In the genomic region with DNA sequence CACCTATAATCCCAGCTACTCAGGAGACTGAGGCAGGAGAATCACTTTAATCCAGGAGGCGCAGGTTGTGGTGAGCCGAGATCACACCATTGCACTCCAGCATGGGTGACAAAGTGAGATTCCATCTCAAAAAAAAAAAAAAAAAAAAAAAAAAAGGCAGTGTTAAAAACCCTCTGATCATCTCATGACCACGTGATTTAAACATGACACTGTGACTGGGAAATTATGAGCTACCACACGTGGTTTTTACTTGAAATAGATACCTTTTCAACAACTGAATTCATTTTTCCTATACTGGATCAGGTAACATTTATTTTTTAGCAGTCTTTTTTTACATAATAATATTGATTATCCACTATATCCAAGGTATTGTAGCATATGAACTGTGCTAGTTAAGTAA, we compare ENCODE assay signal across 32 cellular contexts.
"Had no signal": no experiment of that assay in that cellular context is flagged by ENCODE, and none has a peak within 500 bp of the region (broad histone marks: within the 10 kb centered on the region; RNA-seq: fewer than 3 reads in every experiment).

No MANE protein-coding gene starts in this region.

- H3K36me3 ChIP-seq: brain microvascular endothelial cell had no signal

- H3K4me3 ChIP-seq: coronary artery, dorsolateral prefrontal cortex had no signal

- H3K27me3 Mint-ChIP-seq: activated CD4-positive, alpha-beta memory T cell treated with anti-CD3 and anti-CD28 coated beads for 36 hours; activated CD4-positive, alpha-beta T cell treated with anti-CD3 and anti-CD28 coated beads for 36 hours; activated CD4-positive, alpha-beta T cell treated with anti-CD3 and anti-CD28 coated beads, Interleukin-2, amount 10 ng/mL, durations not matched to agents 24 days and 14 days; activated naive CD8-positive, alpha-beta T cell; activated T-helper 17 cell treated with anti-CD3 and anti-CD28 coated beads, Interleukin-2, amount 50 U/mL, for 72 hours; central memory CD8-positive, alpha-beta T cell; dendritic cell treated with granulocyte-macrophage colony-stimulating factor and Interleukin-4, amounts not matched to agents 40 ng/mL and 50 ng/mL, for 4 days; T-helper 17 cell had no signal

- H3K9me3 Mint-ChIP-seq: activated CD4-positive, alpha-beta memory T cell treated with anti-CD3 and anti-CD28 coated beads for 36 hours; activated T-cell treated with anti-CD3 and anti-CD28 coated beads, Interleukin-2, amount 50 U/mL, for 4 hours; activated T-helper 17 cell treated with anti-CD3 and anti-CD28 coated beads, Interleukin-2, amount 50 U/mL, for 72 hours; central memory CD8-positive, alpha-beta T cell; endodermal cell; T-helper 2 cell treated with Interferon-gamma antibody and Interleukin-4, amounts not matched to agents 5 μg/mL and 100 μg/mL, for 36 hours had no signal

- H3K4me3 Mint-ChIP-seq: activated CD4-positive, alpha-beta memory T cell treated with anti-CD3 and anti-CD28 coated beads for 36 hours; activated CD4-positive, alpha-beta T cell treated with anti-CD3 and anti-CD28 coated beads for 36 hours; activated CD4-positive, alpha-beta T cell treated with anti-CD3 and anti-CD28 coated beads, Interleukin-2, amount 10 ng/mL, durations not matched to agents 24 days and 14 days; activated naive CD8-positive, alpha-beta T cell; activated T-cell treated with anti-CD3 and anti-CD28 coated beads, Interleukin-2, amount 50 U/mL, for 4 hours; activated T-helper 17 cell treated with anti-CD3 and anti-CD28 coated beads, Interleukin-2, amount 50 U/mL, for 72 hours; central memory CD8-positive, alpha-beta T cell; dendritic cell treated with granulocyte-macrophage colony-stimulating factor and Interleukin-4, amounts not matched to agents 40 ng/mL and 50 ng/mL, for 4 days; endodermal cell; T-helper 17 cell; T-helper 2 cell treated with Interferon-gamma antibody and Interleukin-4, amounts not matched to agents 5 μg/mL and 100 μg/mL, for 36 hours had no signal

- H3K4me1 Mint-ChIP-seq: activated CD4-positive, alpha-beta T cell treated with anti-CD3 and anti-CD28 coated beads, Interleukin-2, amount 10 ng/mL, durations not matched to agents 24 days and 14 days; activated T-helper 17 cell treated with anti-CD3 and anti-CD28 coated beads, Interleukin-2, amount 50 U/mL, for 72 hours; endodermal cell had no signal

- H3K27ac Mint-ChIP-seq: activated CD4-positive, alpha-beta memory T cell treated with anti-CD3 and anti-CD28 coated beads for 36 hours; activated CD4-positive, alpha-beta T cell treated with anti-CD3 and anti-CD28 coated beads for 36 hours; activated CD4-positive, alpha-beta T cell treated with anti-CD3 and anti-CD28 coated beads, Interleukin-2, amount 10 ng/mL, durations not matched to agents 24 days and 14 days; activated naive CD8-positive, alpha-beta T cell; activated T-helper 17 cell treated with anti-CD3 and anti-CD28 coated beads, Interleukin-2, amount 50 U/mL, for 72 hours; dendritic cell treated with granulocyte-macrophage colony-stimulating factor and Interleukin-4, amounts not matched to agents 40 ng/mL and 50 ng/mL, for 4 days; endodermal cell; T-helper 17 cell; T-helper 2 cell treated with Interferon-gamma antibody and Interleukin-4, amounts not matched to agents 5 μg/mL and 100 μg/mL, for 36 hours had no signal

- H3K27me3 ChIP-seq: brain microvascular endothelial cell, dorsolateral prefrontal cortex had no signal

- H3K27ac ChIP-seq: brain microvascular endothelial cell, coronary artery, dorsolateral prefrontal cortex had no signal

- FAIRE-seq: astrocyte, bronchial epithelial cell, frontal cortex had no signal

- ATAC-seq: activated CD4-positive, alpha-beta T cell treated with anti-CD3 and anti-CD28 coated beads for 36 hours; activated T-cell treated with anti-CD3 and anti-CD28 coated beads, Interleukin-2, amount 50 U/mL, for 4 hours; activated T-helper 17 cell treated with anti-CD3 and anti-CD28 coated beads, Interleukin-2, amount 50 U/mL, for 72 hours; esophagus mucosa; T-helper 17 cell had no signal

- DNase-seq: activated CD4-positive, alpha-beta memory T cell treated with anti-CD3 and anti-CD28 coated beads for 36 hours; activated CD4-positive, alpha-beta T cell treated with anti-CD3 and anti-CD28 coated beads for 36 hours; activated CD4-positive, alpha-beta T cell treated with anti-CD3 and anti-CD28 coated beads, Interleukin-2, amount 10 ng/mL, durations not matched to agents 24 days and 14 days; activated CD4-positive, CD25-positive, alpha-beta regulatory T cell; activated CD4-positive, CD25-positive, alpha-beta regulatory T cell treated with anti-CD3 and anti-CD28 coated beads, Interleukin-2, amount 50 U/mL, for 72 hours; activated CD8-positive, alpha-beta memory T cell treated with anti-CD3 and anti-CD28 coated beads for 24 hours; activated effector memory CD4-positive, alpha-beta T cell treated with Interleukin-2 at 50 U/mL for 16 hours; activated gamma-delta T cell treated with Interleukin-2 at 50 U/mL for 16 hours; activated naive CD4-positive, alpha-beta T cell treated with anti-CD3 and anti-CD28 coated beads, Interleukin-2, amount 50 U/mL, for 16 hours; activated naive CD4-positive, alpha-beta T cell treated with Interleukin-2 at 50 U/mL for 16 hours; activated T-cell treated with anti-CD3 and anti-CD28 coated beads, Interleukin-2, amount 50 U/mL, for 4 hours; amniotic stem cell; anterior cingulate cortex; brain microvascular endothelial cell; dorsolateral prefrontal cortex; effector memory CD4-positive, alpha-beta T cell; endodermal cell; foreskin fibroblast; head of caudate nucleus; T-helper 1 cell; T-helper 17 cell; T1000 had no signal
